Comparison of ENCODE assay signal across 13 cellular contexts in genomic region chr12:13154027-13154538, GRCh38. TPM values are rescaled to one million over a fixed set of nuclear protein-coding genes. Genes with fewer than 3 reads are reported as not detected.
DNase-seq lines count a peak whose midpoint lies in the region; ATAC-seq and TF ChIP-seq lines count a peak whose summit lies in the region.
"Had no signal": no experiment of that assay in that cellular context is flagged by ENCODE, and none has a peak within 500 bp of the region (broad histone marks: within the 10 kb centered on the region; RNA-seq: fewer than 3 reads in every experiment).

No MANE protein-coding gene starts in this region.

- H3K36me3 ChIP-seq in skeletal muscle satellite cell (ENCODE audit: insufficient read depth, low read length) (no peaks in the 10 kb centered on the region), gastroesophageal sphincter (no peaks in the 10 kb centered on the region)

- peak overlapping the region in 1 of 4 donors; percentile 6 for H3K27ac ChIP-seq in gastroesophageal sphincter

- 34 to 36% methylated on average over 3 of the region's 3 CpGs for WGBS in gastroesophageal sphincter (ENCODE audit: low coverage in 1 of 2), 2 donors

- peak; percentile 56 to 82 for DNase-seq in NOMO-1 (lab: John Stamatoyannopoulos, UW; ENCODE audit: unreplicated experiment in 2 of 2)
- peak; percentile 41 for DNase-seq in epithelial cell of esophagus (ENCODE audit: low read depth)
- DNase-seq in NCI-H774 (lab: John Stamatoyannopoulos, UW) = no peak
- DNase-seq in middle frontal gyrus (ENCODE audit: extremely low spot score, low spot score) = no peak
- DNase-seq: COR-L47; erythroblast; KG1; naive thymus-derived CD8-positive, alpha-beta T cell; NCI-H2171 had no signal

- ATAC-seq in GM18867 (IDR thresholded peaks at IDR 0.05; ENCODE audit: unreplicated experiment) = peak; percentile 58
- ATAC-seq in HG03521 (IDR thresholded peaks at IDR 0.05; ENCODE audit: unreplicated experiment) = no peak
- no peak for ATAC-seq in gastroesophageal sphincter
- ATAC-seq: naive thymus-derived CD8-positive, alpha-beta T cell had no signal

- TF ChIP-seq EP300 in gastroesophageal sphincter (IDR thresholded peaks at IDR 0.05) = no peak

- no peak overlapping the region for H3K4me3 ChIP-seq in epithelial cell of esophagus (ENCODE audit: low read length)
- peak overlapping the region; percentile 23 for H3K4me3 ChIP-seq in skeletal muscle satellite cell (ENCODE audit: low read length)
- H3K4me3 ChIP-seq in gastroesophageal sphincter = no peak overlapping the region

- H3K4me2 ChIP-seq in skeletal muscle satellite cell (ENCODE audit: low read length) = peak overlapping the region; percentile 62

- H3K9me3 ChIP-seq in skeletal muscle satellite cell (replicated peaks; ENCODE audit: low read length) = no peaks in the 10 kb centered on the region
- peaks cover 0 to 4% (median 0%) of the 10 kb centered on the region in 3 donors for H3K9me3 ChIP-seq in gastroesophageal sphincter

- peak overlapping the region; percentile 34 for H3K9ac ChIP-seq in skeletal muscle satellite cell (ENCODE audit: low read depth, low read length)

- TF ChIP-seq POLR2A in gastroesophageal sphincter (IDR thresholded peaks at IDR 0.05) = no peak

- H3K4me1 ChIP-seq in skeletal muscle satellite cell (ENCODE audit: control insufficient read depth, insufficient read depth, low read length) (peaks cover 25% of the 10 kb centered on the region), gastroesophageal sphincter (peaks cover 0 to 26% (median 0%) of the 10 kb centered on the region in 3 donors)

- no peaks in the 10 kb centered on the region for H3K27me3 ChIP-seq in skeletal muscle satellite cell (ENCODE audit: control insufficient read depth, insufficient read depth, low read length)
- H3K27me3 ChIP-seq in gastroesophageal sphincter = no peaks in the 10 kb centered on the region

- no peak for TF ChIP-seq CTCF in epithelial cell of esophagus (IDR thresholded peaks at IDR 0.05; ENCODE audit: insufficient read depth, low read depth, low read length, missing control alignments)
- no peak for TF ChIP-seq CTCF in gastroesophageal sphincter (IDR thresholded peaks at IDR 0.05)

RNA-seq across cellular contexts. Expression of gene EMP1, which starts 42.4 kb away (rescaled TPM):
- 216 and 411 TPM in 2 replicates for total RNA-seq in skeletal muscle satellite cell (2012; rRNA removed)
- 100 to 1,000 TPM in 3 of 4 donors, 10 to 100 TPM in 1; 50.0 to 482 (median 331) TPM for total RNA-seq in gastroesophageal sphincter

RNA-seq across cellular contexts. Expression of gene GSG1, which starts 50.6 kb away (rescaled TPM):
- 1.1 and 2.0 TPM in 2 replicates for total RNA-seq in skeletal muscle satellite cell (2012; rRNA removed)
- total RNA-seq in gastroesophageal sphincter = not detected
- total RNA-seq: naive thymus-derived CD8-positive, alpha-beta T cell had no signal

Comparison
In these comparisons a context has a peak if more than half of its experiments do, and no peak if none do; other contexts are left out.
1. DNase-seq: peak in NOMO-1 (2 of 2) and epithelial cell of esophagus (single experiment); none in NCI-H774 (single experiment) and middle frontal gyrus (single experiment).